9 cellular contexts compared by ENCODE assay signal in genomic region chr19:13984875-13985741, GRCh38. TPM values are rescaled to one million over a fixed set of nuclear protein-coding genes. Genes with fewer than 3 reads are reported as not detected.
DNase-seq lines count a peak whose midpoint lies in the region; ATAC-seq and TF ChIP-seq lines count a peak whose summit lies in the region.
"Had no signal": no experiment of that assay in that cellular context is flagged by ENCODE, and none has a peak within 500 bp of the region (broad histone marks: within the 10 kb centered on the region; RNA-seq: fewer than 3 reads in every experiment).

No MANE protein-coding gene starts in this region.

- intact Hi-C loops in natural killer cell (cut with micrococcal nuclease): loop anchor here (5.0 kb wide), 1 partner anchor 47 kb away; the partner anchor contains the start of gene IL27RA

- TF ChIP-seq CTCF in natural killer cell (IDR thresholded peaks at IDR 0.05): no peak

- no peak overlapping the region for H3K4me3 ChIP-seq in HUES6 (ENCODE audit: low read depth, low read length)
- H3K4me3 ChIP-seq in MG63: no peak overlapping the region
- H3K4me3 ChIP-seq: colonic mucosa had no signal

- H3K27me3 ChIP-seq in HUES6 (ENCODE audit: control insufficient read depth, insufficient read depth, low read length) (no peaks in the 10 kb centered on the region), MG63 (no peaks in the 10 kb centered on the region)
- H3K27me3 ChIP-seq: colonic mucosa had no signal

- H3K4me1 ChIP-seq in HUES6 (ENCODE audit: control insufficient read depth, insufficient read depth, low read length): peaks cover 49% of the 10 kb centered on the region
- H3K4me1 ChIP-seq: colonic mucosa had no signal

- peak overlapping the region; percentile 27 for H3K4me3 Mint-ChIP-seq in activated naive CD4-positive, alpha-beta T cell treated with anti-CD3 and anti-CD28 coated beads, Interleukin-2, amount 10 ng/mL, durations not matched to agents 7 days and 5 days
- H3K4me3 Mint-ChIP-seq in natural killer cell: peak overlapping the region; percentile 75

- peaks cover 22% of the 10 kb centered on the region for H3K36me3 Mint-ChIP-seq in activated naive CD4-positive, alpha-beta T cell treated with anti-CD3 and anti-CD28 coated beads, Interleukin-2, amount 10 ng/mL, durations not matched to agents 7 days and 5 days
- H3K36me3 Mint-ChIP-seq in natural killer cell: no peaks in the 10 kb centered on the region

- ATAC-seq in natural killer cell (peak in 1 of 3 donors; percentile 7), HG03095 (IDR thresholded peaks at IDR 0.05; ENCODE audit: unreplicated experiment) (no peak), HG02798 (IDR thresholded peaks at IDR 0.05; ENCODE audit: poor library complexity, unreplicated experiment) (no peak), GM21717 (IDR thresholded peaks at IDR 0.05; ENCODE audit: unreplicated experiment) (no peak)

- peak overlapping the region; percentile 98 for H3K27ac Mint-ChIP-seq in activated naive CD4-positive, alpha-beta T cell treated with anti-CD3 and anti-CD28 coated beads, Interleukin-2, amount 10 ng/mL, durations not matched to agents 7 days and 5 days
- H3K27ac Mint-ChIP-seq in natural killer cell: peak overlapping the region; percentile 97 to 98

- H3K9ac ChIP-seq in HUES6 (ENCODE audit: low read length): no peak overlapping the region

- H3K36me3 ChIP-seq in HUES6 (ENCODE audit: control insufficient read depth, insufficient read depth, low read length): peaks cover 4% of the 10 kb centered on the region; the same call in 1 of the 2 replicates
- no peaks in the 10 kb centered on the region; the same call in 1 of the 2 replicates for H3K36me3 ChIP-seq in MG63
- H3K36me3 ChIP-seq: colonic mucosa had no signal

- H3K27ac ChIP-seq in HUES6 (ENCODE audit: low read depth, low read length): peak overlapping the region; percentile 89

- CTCF ChIA-PET in activated naive CD4-positive, alpha-beta T cell treated with anti-CD3 and anti-CD28 coated beads, Interleukin-2, amount 10 ng/mL, durations not matched to agents 7 days and 5 days (lab: Charles Lee): interaction anchor here (0.6 to 1.8 kb wide), 5 partner anchors 14 to 83 kb away, joined by 3 read pairs; no protein-coding TSS in a partner anchor

- peaks cover 89% of the 10 kb centered on the region for H3K4me1 Mint-ChIP-seq in activated naive CD4-positive, alpha-beta T cell treated with anti-CD3 and anti-CD28 coated beads, Interleukin-2, amount 10 ng/mL, durations not matched to agents 7 days and 5 days
- peaks cover 29 to 47% of the 10 kb centered on the region in 2 donors for H3K4me1 Mint-ChIP-seq in natural killer cell

- no peaks in the 10 kb centered on the region for H3K9me3 ChIP-seq in HUES6 (ENCODE audit: control insufficient read depth, insufficient read depth, low read depth, low read length)
- H3K9me3 ChIP-seq in MG63: no peaks in the 10 kb centered on the region
- H3K9me3 ChIP-seq: colonic mucosa had no signal

- no peaks in the 10 kb centered on the region for H3K27me3 Mint-ChIP-seq in activated naive CD4-positive, alpha-beta T cell treated with anti-CD3 and anti-CD28 coated beads, Interleukin-2, amount 10 ng/mL, durations not matched to agents 7 days and 5 days
- H3K27me3 Mint-ChIP-seq in natural killer cell (ENCODE audit: low read depth in 2 of 2): no peaks in the 10 kb centered on the region

- DNase-seq in COLO668 (lab: John Stamatoyannopoulos, UW; ENCODE audit: unreplicated experiment): peak; percentile 30
- DNase-seq in activated naive CD4-positive, alpha-beta T cell treated with anti-CD3 and anti-CD28 coated beads, Interleukin-2, amount 10 ng/mL, durations not matched to agents 7 days and 5 days: no peak
- DNase-seq in natural killer cell: peak; percentile 44
- no peak for DNase-seq in MG63
- DNase-seq: colonic mucosa had no signal

- H3K9me3 Mint-ChIP-seq in activated naive CD4-positive, alpha-beta T cell treated with anti-CD3 and anti-CD28 coated beads, Interleukin-2, amount 10 ng/mL, durations not matched to agents 7 days and 5 days: no peaks in the 10 kb centered on the region
- H3K9me3 Mint-ChIP-seq in natural killer cell: no peaks in the 10 kb centered on the region

RNA-seq across cellular contexts. Expression of gene RFX1, which starts 21.0 kb away (rescaled TPM):
- 10 to 100 TPM; 26.0 to 31.8 (median 30.5) TPM for total RNA-seq in natural killer cell
- total RNA-seq in MG63 (2014; rRNA removed; shearing (Covaris generic); ENCODE audit: low replicate concordance): 0.86 and 3.3 TPM in 2 replicates

RNA-seq across cellular contexts. Expression of gene DCAF15, which starts 32.8 kb away (rescaled TPM):
- 100 to 1,000 TPM; 121 to 149 (median 124) TPM for total RNA-seq in natural killer cell
- total RNA-seq in MG63 (2014; rRNA removed; shearing (Covaris generic); ENCODE audit: low replicate concordance): 13.8 and 22.9 TPM in 2 replicates

RNA-seq across cellular contexts. Expression of gene RLN3, which starts 42.8 kb away (rescaled TPM):
- not detected for total RNA-seq in natural killer cell
- not detected in 2 replicates for total RNA-seq in MG63 (2014; rRNA removed; shearing (Covaris generic); ENCODE audit: low replicate concordance)
- total RNA-seq: colonic mucosa had no signal

RNA-seq across cellular contexts. Expression of gene IL27RA, which starts 46.5 kb away (rescaled TPM):
- total RNA-seq in natural killer cell: 10 to 100 TPM; 38.4 to 61.1 (median 58.0) TPM
- total RNA-seq in MG63 (2014; rRNA removed; shearing (Covaris generic); ENCODE audit: low replicate concordance): 3.3 and 8.4 TPM in 2 replicates

RNA-seq across cellular contexts. Expression of gene PODNL1, which starts 46.9 kb away (rescaled TPM):
- under 1 TPM in 1 of 3 donors, not detected in 2; 0.61 TPM for total RNA-seq in natural killer cell
- not detected in 2 replicates for total RNA-seq in MG63 (2014; rRNA removed; shearing (Covaris generic); ENCODE audit: low replicate concordance)

Comparison
In these comparisons a context has a peak if more than half of its experiments do, and no peak if none do; other contexts are left out.
1. DNase-seq: peak in COLO668 (single experiment) and natural killer cell (single experiment); none in activated naive CD4-positive, alpha-beta T cell treated with anti-CD3 and anti-CD28 coated beads, Interleukin-2, amount 10 ng/mL, durations not matched to agents 7 days and 5 days (single experiment) and MG63 (single experiment).